In the genomic region with DNA sequence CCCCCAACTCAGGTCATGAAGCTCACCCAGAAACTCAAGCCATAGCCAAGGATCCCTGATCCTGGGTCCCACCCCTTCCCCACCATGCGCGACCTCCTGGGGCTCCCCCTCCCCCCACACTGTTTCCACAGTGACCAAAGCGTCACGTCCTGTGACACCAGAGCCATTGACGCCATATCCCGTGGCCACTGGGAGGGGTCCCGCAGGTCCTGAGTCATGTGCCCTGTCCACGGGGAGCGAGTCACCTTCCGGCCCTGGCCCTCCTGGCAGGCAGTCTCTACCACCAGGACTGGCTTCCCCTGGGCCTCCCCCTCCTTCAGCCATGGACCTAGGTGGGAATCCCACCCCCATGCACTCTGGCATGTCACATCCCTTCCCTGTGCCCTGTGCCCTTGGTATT, we compare ENCODE assay signal across 1 cellular context.
TF ChIP-seq lines count a peak whose summit lies in the region.

No MANE protein-coding gene starts in this region.

TF ChIP-seq in GM12878, 131 proteins besides CTCF, POLR2A, EP300 and RAD21 (continued from another document):
- TF ChIP-seq, protein P1, sequence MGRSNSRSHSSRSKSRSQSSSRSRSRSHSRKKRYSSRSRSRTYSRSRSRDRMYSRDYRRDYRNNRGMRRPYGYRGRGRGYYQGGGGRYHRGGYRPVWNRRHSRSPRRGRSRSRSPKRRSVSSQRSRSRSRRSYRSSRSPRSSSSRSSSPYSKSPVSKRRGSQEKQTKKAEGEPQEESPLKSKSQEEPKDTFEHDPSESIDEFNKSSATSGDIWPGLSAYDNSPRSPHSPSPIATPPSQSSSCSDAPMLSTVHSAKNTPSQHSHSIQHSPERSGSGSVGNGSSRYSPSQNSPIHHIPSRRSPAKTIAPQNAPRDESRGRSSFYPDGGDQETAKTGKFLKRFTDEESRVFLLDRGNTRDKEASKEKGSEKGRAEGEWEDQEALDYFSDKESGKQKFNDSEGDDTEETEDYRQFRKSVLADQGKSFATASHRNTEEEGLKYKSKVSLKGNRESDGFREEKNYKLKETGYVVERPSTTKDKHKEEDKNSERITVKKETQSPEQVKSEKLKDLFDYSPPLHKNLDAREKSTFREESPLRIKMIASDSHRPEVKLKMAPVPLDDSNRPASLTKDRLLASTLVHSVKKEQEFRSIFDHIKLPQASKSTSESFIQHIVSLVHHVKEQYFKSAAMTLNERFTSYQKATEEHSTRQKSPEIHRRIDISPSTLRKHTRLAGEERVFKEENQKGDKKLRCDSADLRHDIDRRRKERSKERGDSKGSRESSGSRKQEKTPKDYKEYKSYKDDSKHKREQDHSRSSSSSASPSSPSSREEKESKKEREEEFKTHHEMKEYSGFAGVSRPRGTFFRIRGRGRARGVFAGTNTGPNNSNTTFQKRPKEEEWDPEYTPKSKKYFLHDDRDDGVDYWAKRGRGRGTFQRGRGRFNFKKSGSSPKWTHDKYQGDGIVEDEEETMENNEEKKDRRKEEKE (IDR thresholded peaks at IDR 0.05): no peak
- TF ChIP-seq RCOR1 (conservative IDR thresholded peaks at IDR 0.05; ENCODE audit: low read depth, low read length): no peak
- TF ChIP-seq, protein P2, sequence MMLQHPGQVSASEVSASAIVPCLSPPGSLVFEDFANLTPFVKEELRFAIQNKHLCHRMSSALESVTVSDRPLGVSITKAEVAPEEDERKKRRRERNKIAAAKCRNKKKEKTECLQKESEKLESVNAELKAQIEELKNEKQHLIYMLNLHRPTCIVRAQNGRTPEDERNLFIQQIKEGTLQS (IDR thresholded peaks at IDR 0.05; ENCODE audit: borderline replicate concordance, extremely low read depth, low read depth, low read length): no peak
- no peak for TF ChIP-seq ZNF384 (IDR thresholded peaks at IDR 0.05; ENCODE audit: borderline replicate concordance, low read depth, low read length)
- no peak for TF ChIP-seq RELA (IDR thresholded peaks at IDR 0.05; ENCODE audit: borderline replicate concordance, partially characterized antibody)
- TF ChIP-seq, protein P3, sequence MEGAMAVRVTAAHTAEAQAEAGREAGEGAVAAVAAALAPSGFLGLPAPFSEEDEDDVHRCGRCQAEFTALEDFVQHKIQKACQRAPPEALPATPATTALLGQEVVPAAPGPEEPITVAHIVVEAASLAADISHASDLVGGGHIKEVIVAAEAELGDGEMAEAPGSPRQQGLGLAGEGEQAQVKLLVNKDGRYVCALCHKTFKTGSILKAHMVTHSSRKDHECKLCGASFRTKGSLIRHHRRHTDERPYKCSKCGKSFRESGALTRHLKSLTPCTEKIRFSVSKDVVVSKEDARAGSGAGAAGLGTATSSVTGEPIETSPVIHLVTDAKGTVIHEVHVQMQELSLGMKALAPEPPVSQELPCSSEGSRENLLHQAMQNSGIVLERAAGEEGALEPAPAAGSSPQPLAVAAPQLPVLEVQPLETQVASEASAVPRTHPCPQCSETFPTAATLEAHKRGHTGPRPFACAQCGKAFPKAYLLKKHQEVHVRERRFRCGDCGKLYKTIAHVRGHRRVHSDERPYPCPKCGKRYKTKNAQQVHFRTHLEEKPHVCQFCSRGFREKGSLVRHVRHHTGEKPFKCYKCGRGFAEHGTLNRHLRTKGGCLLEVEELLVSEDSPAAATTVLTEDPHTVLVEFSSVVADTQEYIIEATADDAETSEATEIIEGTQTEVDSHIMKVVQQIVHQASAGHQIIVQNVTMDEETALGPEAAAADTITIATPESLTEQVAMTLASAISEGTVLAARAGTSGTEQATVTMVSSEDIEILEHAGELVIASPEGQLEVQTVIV (IDR thresholded peaks at IDR 0.05; ENCODE audit: borderline replicate concordance, partially characterized antibody): no peak
- no peak for TF ChIP-seq CEBPB (IDR thresholded peaks at IDR 0.05; ENCODE audit: borderline replicate concordance in 1 of 2, low read depth in 2 of 2, low read length in 2 of 2)
